8 cellular contexts compared by ENCODE assay signal in genomic region chr5:52989781-52990530, GRCh38. TPM values are rescaled to one million over a fixed set of nuclear protein-coding genes. Genes with fewer than 3 reads are reported as not detected.
DNase-seq lines count a peak whose midpoint lies in the region; FAIRE-seq and TF ChIP-seq lines count a peak whose summit lies in the region.

No MANE protein-coding gene starts in this region.

- H3K27me3 ChIP-seq in HUES6 (ENCODE audit: control insufficient read depth, insufficient read depth, low read length) (peaks cover 46% of the 10 kb centered on the region), suprapubic skin (no peaks in the 10 kb centered on the region)

- H3K9me3 Mint-ChIP-seq in endothelial cell (ENCODE audit: unreplicated experiment) = no peaks in the 10 kb centered on the region

- no peak for TF ChIP-seq EP300 in suprapubic skin (IDR thresholded peaks at IDR 0.05)

- peak; percentile 5 for DNase-seq in activated gamma-delta T cell treated with Interleukin-2 at 50 U/mL for 16 hours
- no peak for DNase-seq in activated gamma-delta T cell (lab: John Stamatoyannopoulos, UW)
- DNase-seq in activated CD4-positive, alpha-beta T cell treated with anti-CD3 and anti-CD28 coated beads, Interleukin-2, amount 50 U/mL, for 1 hour = peak; percentile 17
- DNase-seq in endothelial cell (ENCODE audit: low spot score) = peak; percentile 55
- DNase-seq in suprapubic skin (ENCODE audit: low spot score in 2 of 2) = peak; percentile 66 to 76
- no peak for DNase-seq in GM19239 (ENCODE audit: insufficient read length, low spot score)

- TF ChIP-seq CTCF in endothelial cell (IDR thresholded peaks at IDR 0.05; ENCODE audit: unreplicated experiment) (no peak), suprapubic skin (IDR thresholded peaks at IDR 0.05) (peak in 1 of 2 donors; percentile 30)

- peak overlapping the region; percentile 83 for H3K4me3 Mint-ChIP-seq in endothelial cell (ENCODE audit: unreplicated experiment)

- H3K4me1 ChIP-seq in HUES6 (ENCODE audit: control insufficient read depth, insufficient read depth, low read length) (no peaks in the 10 kb centered on the region), mesodermal cell (ENCODE audit: control insufficient read depth, insufficient read depth, low read length, poor library complexity, severe bottlenecking) (peaks cover 26% of the 10 kb centered on the region), suprapubic skin (peaks cover 33% of the 10 kb centered on the region)

- H3K4me3 ChIP-seq in HUES6 (ENCODE audit: low read depth, low read length) (peak overlapping the region; percentile 90), mesodermal cell (ENCODE audit: extremely low read depth, insufficient read depth, low read length, poor library complexity, severe bottlenecking) (peak overlapping the region; percentile 70), suprapubic skin (peak overlapping the region; percentile 64)

- H3K27ac ChIP-seq in HUES6 (ENCODE audit: low read depth, low read length) (no peak overlapping the region), mesodermal cell (ENCODE audit: low read depth, low read length, severe bottlenecking) (no peak overlapping the region), suprapubic skin (peak overlapping the region; percentile 80)

- 3 to 10% methylated on average over 18 to 20 of the region's 27 CpGs for WGBS in mesodermal cell (ENCODE audit: insufficient coverage in 2 of 2), 2 experiments
- WGBS in suprapubic skin = 2% methylated on average over 25 of the region's 27 CpGs

- H3K9ac ChIP-seq in HUES6 (ENCODE audit: low read length) = peak overlapping the region; percentile 62

- peak overlapping the region; percentile 32 for H3K27ac Mint-ChIP-seq in endothelial cell (ENCODE audit: unreplicated experiment)

- H3K9me3 ChIP-seq in HUES6 (ENCODE audit: control insufficient read depth, insufficient read depth, low read depth, low read length) (no peaks in the 10 kb centered on the region), mesodermal cell (ENCODE audit: control insufficient read depth, low read length) (peaks cover 4% of the 10 kb centered on the region), suprapubic skin (no peaks in the 10 kb centered on the region)

- H3K4me1 Mint-ChIP-seq in endothelial cell (ENCODE audit: unreplicated experiment) = peaks cover 47% of the 10 kb centered on the region

- no peak for TF ChIP-seq POLR2A in suprapubic skin (IDR thresholded peaks at IDR 0.05)

- peaks cover 6% of the 10 kb centered on the region for H3K36me3 Mint-ChIP-seq in endothelial cell (ENCODE audit: low read depth, unreplicated experiment)

- no peaks in the 10 kb centered on the region for H3K27me3 Mint-ChIP-seq in endothelial cell (ENCODE audit: unreplicated experiment)

- H3K36me3 ChIP-seq in HUES6 (ENCODE audit: control insufficient read depth, insufficient read depth, low read length) (no peaks in the 10 kb centered on the region), mesodermal cell (ENCODE audit: control insufficient read depth, insufficient read depth, low read length) (peaks cover 26% of the 10 kb centered on the region), suprapubic skin (no peaks in the 10 kb centered on the region)

- FAIRE-seq in GM19239 (lab: Jason Lieb, UNC) = no peak

RNA-seq across cellular contexts. Expression of gene ITGA2, which starts 0.8 kb away (rescaled TPM):
- 15.1 TPM for total RNA-seq in endothelial cell (ENCODE audit: unreplicated experiment)
- 21.7 TPM for polyA plus RNA-seq in mesodermal cell (2013, experiment 1 of 2)
- 22.0 TPM for polyA plus RNA-seq in mesodermal cell (2013, experiment 2 of 2)
- total RNA-seq in suprapubic skin = 10 to 100 TPM; 29.3 to 54.5 (median 34.3) TPM

Comparison
In these comparisons a context has a peak if more than half of its experiments do, and no peak if none do; other contexts are left out.
1. DNase-seq: peak in activated gamma-delta T cell treated with Interleukin-2 at 50 U/mL for 16 hours (single experiment), activated CD4-positive, alpha-beta T cell treated with anti-CD3 and anti-CD28 coated beads, Interleukin-2, amount 50 U/mL, for 1 hour (single experiment), endothelial cell (single experiment) and suprapubic skin (2 of 2); none in activated gamma-delta T cell (single experiment) and GM19239 (single experiment).
2. Peak in every context shown above with its lines, with median percentiles within 50 percentile points of each other: H3K4me3 ChIP-seq.